ENCODE assay signal across 13 cellular contexts in the genomic region with DNA sequence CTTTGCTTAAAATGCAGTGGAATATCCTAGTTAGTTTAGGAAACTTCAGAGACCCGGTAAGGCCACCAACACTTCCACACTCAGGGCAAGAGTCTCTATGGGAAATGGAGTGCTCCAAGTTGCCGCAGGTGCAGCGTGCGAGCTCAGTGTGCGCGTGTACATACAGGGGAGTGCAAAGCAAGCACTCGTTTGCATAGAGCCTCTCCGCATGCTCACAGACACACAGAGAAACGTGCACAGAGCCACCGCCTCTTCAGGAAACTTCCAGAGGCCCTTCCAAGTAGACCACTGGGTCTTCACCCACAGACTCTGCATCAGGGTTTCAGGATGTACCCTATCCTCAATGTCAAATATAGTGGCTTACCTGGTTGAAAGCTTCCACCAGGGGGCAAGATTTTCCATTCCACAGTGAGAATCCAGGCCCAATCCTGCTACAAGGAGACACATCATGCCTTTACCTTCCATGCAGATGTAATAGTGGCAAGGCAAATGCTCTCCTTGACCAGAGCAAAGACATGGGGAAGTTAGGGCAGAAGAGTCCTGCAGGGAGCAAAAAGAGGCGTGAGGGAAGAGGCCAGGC.
DNase-seq lines count a peak whose midpoint lies in the region; ATAC-seq, FAIRE-seq and TF ChIP-seq lines count a peak whose summit lies in the region.
"Had no signal": no experiment of that assay in that cellular context is flagged by ENCODE, and none has a peak within 500 bp of the region (broad histone marks: within the 10 kb centered on the region; RNA-seq: fewer than 3 reads in every experiment).

No MANE protein-coding gene starts in this region.

- TF ChIP-seq CTCF in pancreas (IDR thresholded peaks at IDR 0.05) (peak in 3 of 4 donors; percentile 12 to 28 (median 17)), Peyer's patch (IDR thresholded peaks at IDR 0.05) (no peak)

- H3K4me3 ChIP-seq in pancreas (no peak overlapping the region), Peyer's patch (no peak overlapping the region)
- H3K4me3 ChIP-seq: ascending aorta, testis had no signal

- no peak for FAIRE-seq in pancreas (lab: Jason Lieb, UNC)

- no peak for TF ChIP-seq EP300 in Ishikawa (IDR thresholded peaks at IDR 0.05; ENCODE audit: borderline replicate concordance)

- ATAC-seq in pancreas = no peak

- H3K36me3 ChIP-seq in pancreas = no peaks in the 10 kb centered on the region
- H3K36me3 ChIP-seq in Peyer's patch = no peaks in the 10 kb centered on the region
- H3K36me3 ChIP-seq: ascending aorta had no signal

- H3K4me1 ChIP-seq in pancreas (peaks cover 7 to 12% (median 9%) of the 10 kb centered on the region in 3 donors), Peyer's patch (no peaks in the 10 kb centered on the region)
- H3K4me1 ChIP-seq: ascending aorta had no signal

- H3K9me3 ChIP-seq in pancreas (no peaks in the 10 kb centered on the region), Peyer's patch (no peaks in the 10 kb centered on the region)
- H3K9me3 ChIP-seq: ascending aorta, testis had no signal

- TF ChIP-seq POLR2A in Peyer's patch (IDR thresholded peaks at IDR 0.05) = no peak

- WGBS in pancreas, 2 donors = 88 to 91% methylated on average over 11 of the region's 11 CpGs

- peak; percentile 55 for TF ChIP-seq RAD21 in Ishikawa (IDR thresholded peaks at IDR 0.05; ENCODE audit: low read depth)

- H3K27ac ChIP-seq in pancreas = no peak overlapping the region
- H3K27ac ChIP-seq in Peyer's patch = no peak overlapping the region
- H3K27ac ChIP-seq: ascending aorta, testis had no signal

- intact Hi-C loops in pancreas (cut with DNase I) = no loop called here

- DNase-seq in NCI-H524 (lab: John Stamatoyannopoulos, UW) = peak; percentile 25 to 57
- no peak for DNase-seq in NCI-H524 treated with DMSO at 0.1 percent for 48 hours (lab: John Stamatoyannopoulos, UW)
- peak; percentile 11 for DNase-seq in astrocyte of the hippocampus (ENCODE audit: low read depth, low spot score)
- peak in 1 of 6 donors; percentile 29 for DNase-seq in pancreas
- no peak for DNase-seq in SIG-M5 treated with dmso at 0.1 percent for 504 hours (lab: John Stamatoyannopoulos, UW; ENCODE audit: unreplicated experiment)
- DNase-seq in activated CD8-positive, alpha-beta memory T cell treated with anti-CD3 and anti-CD28 coated beads, Interleukin-2, amount 50 U/mL, for 48 hours = no peak
- DNase-seq in Peyer's patch = no peak
- DNase-seq: activated CD8-positive, alpha-beta memory T cell treated with anti-CD3 and anti-CD28 coated beads, Interleukin-2, amount 50 U/mL, for 4 hours; hippocampal formation; OCI-M1; testis had no signal

- H3K27me3 ChIP-seq in pancreas = no peaks in the 10 kb centered on the region
- no peaks in the 10 kb centered on the region for H3K27me3 ChIP-seq in Peyer's patch
- H3K27me3 ChIP-seq: ascending aorta, testis had no signal

TF ChIP-seq in Ishikawa, 13 proteins besides CTCF, POLR2A, EP300 and RAD21:
- no peak for TF ChIP-seq FOXM1 (IDR thresholded peaks at IDR 0.05; ENCODE audit: borderline replicate concordance, low read depth)
- TF ChIP-seq ZBTB7A (IDR thresholded peaks at IDR 0.05; ENCODE audit: low read depth) = no peak
- TF ChIP-seq MAX (IDR thresholded peaks at IDR 0.05) = no peak
- TF ChIP-seq, protein P1, sequence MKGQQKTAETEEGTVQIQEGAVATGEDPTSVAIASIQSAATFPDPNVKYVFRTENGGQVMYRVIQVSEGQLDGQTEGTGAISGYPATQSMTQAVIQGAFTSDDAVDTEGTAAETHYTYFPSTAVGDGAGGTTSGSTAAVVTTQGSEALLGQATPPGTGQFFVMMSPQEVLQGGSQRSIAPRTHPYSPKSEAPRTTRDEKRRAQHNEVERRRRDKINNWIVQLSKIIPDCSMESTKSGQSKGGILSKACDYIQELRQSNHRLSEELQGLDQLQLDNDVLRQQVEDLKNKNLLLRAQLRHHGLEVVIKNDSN (IDR thresholded peaks at IDR 0.05) = no peak
- no peak for TF ChIP-seq NFIC (IDR thresholded peaks at IDR 0.05)
- no peak for TF ChIP-seq TCF12 (IDR thresholded peaks at IDR 0.05; ENCODE audit: low read depth)
- no peak for TF ChIP-seq EGR1 (IDR thresholded peaks at IDR 0.05)
- no peak for TF ChIP-seq CREB1 (IDR thresholded peaks at IDR 0.05; ENCODE audit: low read depth)
- no peak for TF ChIP-seq TEAD4 (IDR thresholded peaks at IDR 0.05)
- no peak for TF ChIP-seq REST (IDR thresholded peaks at IDR 0.05; ENCODE audit: low read depth)
- TF ChIP-seq CEBPB (IDR thresholded peaks at IDR 0.05) = no peak
- no peak for TF ChIP-seq TAF1 (IDR thresholded peaks at IDR 0.05; ENCODE audit: low read depth)
- TF ChIP-seq YY1 (IDR thresholded peaks at IDR 0.05; ENCODE audit: low read depth) = no peak

Comparison
In these comparisons a context has a peak if more than half of its experiments do, and no peak if none do; other contexts are left out.
1. DNase-seq: peak in NCI-H524 (2 of 2) and astrocyte of the hippocampus (single experiment); none in NCI-H524 treated with DMSO at 0.1 percent for 48 hours (single experiment), SIG-M5 treated with dmso at 0.1 percent for 504 hours (single experiment), activated CD8-positive, alpha-beta memory T cell treated with anti-CD3 and anti-CD28 coated beads, Interleukin-2, amount 50 U/mL, for 48 hours (single experiment) and Peyer's patch (0 of 3).
2. CTCF ChIP-seq: peak in pancreas (3 of 4); none in Peyer's patch (0 of 6).